1 cellular context compared by ENCODE assay signal in genomic region chr17:10021239-10021638, GRCh38.
TF ChIP-seq lines count a peak whose summit lies in the region.

No MANE protein-coding gene starts in this region.

TF ChIP-seq in HepG2, 621 proteins besides CTCF, POLR2A, EP300 and RAD21 (continued from another document):
- TF ChIP-seq KIAA2018 (CRISPR knock-in tag; IDR thresholded peaks at IDR 0.05; ENCODE audit: borderline replicate concordance): no peak
- no peak for TF ChIP-seq POLR2G (IDR thresholded peaks at IDR 0.05; ENCODE audit: low read depth, low read length)
- TF ChIP-seq PBX2 (CRISPR knock-in tag; IDR thresholded peaks at IDR 0.05): no peak
- TF ChIP-seq E2F1 (CRISPR knock-in tag; IDR thresholded peaks at IDR 0.05): no peak
- no peak for TF ChIP-seq ZNF687 (CRISPR knock-in tag; IDR thresholded peaks at IDR 0.05)
- no peak for TF ChIP-seq NR2F6 (IDR thresholded peaks at IDR 0.05)
- no peak for TF ChIP-seq NR2F6 (CRISPR knock-in tag; IDR thresholded peaks at IDR 0.05)
- TF ChIP-seq ZNF788 (CRISPR knock-in tag; IDR thresholded peaks at IDR 0.05; ENCODE audit: borderline replicate concordance): no peak
- no peak for TF ChIP-seq ZNF781 (CRISPR knock-in tag; IDR thresholded peaks at IDR 0.05; ENCODE audit: borderline replicate concordance, not compliant biosample characterization)
- no peak for TF ChIP-seq ZNF605 (CRISPR knock-in tag; IDR thresholded peaks at IDR 0.05)
- no peak for TF ChIP-seq ZNF557 (CRISPR knock-in tag; IDR thresholded peaks at IDR 0.05)
- no peak for TF ChIP-seq NCOR1 (IDR thresholded peaks at IDR 0.05; ENCODE audit: borderline replicate concordance, low read length)
- no peak for TF ChIP-seq ZNF354B (CRISPR knock-in tag; IDR thresholded peaks at IDR 0.05)
- TF ChIP-seq HMGXB3 (CRISPR knock-in tag; IDR thresholded peaks at IDR 0.05; ENCODE audit: borderline replicate concordance): no peak
